Comparison of ENCODE assay signal across 1 cellular context in the genomic region with DNA sequence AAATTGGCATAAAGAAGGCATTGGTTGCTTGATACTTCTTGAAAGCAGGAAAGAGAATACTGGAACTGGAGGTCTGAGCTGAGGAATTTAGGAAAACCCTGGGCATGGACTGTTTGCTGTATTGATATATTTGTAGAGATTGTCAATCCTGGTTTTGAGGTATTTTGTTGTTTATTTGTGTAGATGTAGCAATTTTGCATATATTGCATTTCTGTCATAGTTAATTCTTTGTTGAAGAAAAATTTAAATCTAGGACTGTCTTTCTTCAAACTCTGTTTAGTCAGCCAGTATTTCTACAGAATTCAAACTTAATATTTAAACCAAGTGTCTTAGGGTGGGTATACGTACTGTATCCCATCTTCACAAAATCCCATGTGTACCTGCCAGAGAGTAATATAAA.
TF ChIP-seq lines count a peak whose summit lies in the region.

No MANE protein-coding gene starts in this region.

TF ChIP-seq in WTC11, 78 proteins besides CTCF, POLR2A, EP300 and RAD21 (continued from another document):
- TF ChIP-seq, protein P1, sequence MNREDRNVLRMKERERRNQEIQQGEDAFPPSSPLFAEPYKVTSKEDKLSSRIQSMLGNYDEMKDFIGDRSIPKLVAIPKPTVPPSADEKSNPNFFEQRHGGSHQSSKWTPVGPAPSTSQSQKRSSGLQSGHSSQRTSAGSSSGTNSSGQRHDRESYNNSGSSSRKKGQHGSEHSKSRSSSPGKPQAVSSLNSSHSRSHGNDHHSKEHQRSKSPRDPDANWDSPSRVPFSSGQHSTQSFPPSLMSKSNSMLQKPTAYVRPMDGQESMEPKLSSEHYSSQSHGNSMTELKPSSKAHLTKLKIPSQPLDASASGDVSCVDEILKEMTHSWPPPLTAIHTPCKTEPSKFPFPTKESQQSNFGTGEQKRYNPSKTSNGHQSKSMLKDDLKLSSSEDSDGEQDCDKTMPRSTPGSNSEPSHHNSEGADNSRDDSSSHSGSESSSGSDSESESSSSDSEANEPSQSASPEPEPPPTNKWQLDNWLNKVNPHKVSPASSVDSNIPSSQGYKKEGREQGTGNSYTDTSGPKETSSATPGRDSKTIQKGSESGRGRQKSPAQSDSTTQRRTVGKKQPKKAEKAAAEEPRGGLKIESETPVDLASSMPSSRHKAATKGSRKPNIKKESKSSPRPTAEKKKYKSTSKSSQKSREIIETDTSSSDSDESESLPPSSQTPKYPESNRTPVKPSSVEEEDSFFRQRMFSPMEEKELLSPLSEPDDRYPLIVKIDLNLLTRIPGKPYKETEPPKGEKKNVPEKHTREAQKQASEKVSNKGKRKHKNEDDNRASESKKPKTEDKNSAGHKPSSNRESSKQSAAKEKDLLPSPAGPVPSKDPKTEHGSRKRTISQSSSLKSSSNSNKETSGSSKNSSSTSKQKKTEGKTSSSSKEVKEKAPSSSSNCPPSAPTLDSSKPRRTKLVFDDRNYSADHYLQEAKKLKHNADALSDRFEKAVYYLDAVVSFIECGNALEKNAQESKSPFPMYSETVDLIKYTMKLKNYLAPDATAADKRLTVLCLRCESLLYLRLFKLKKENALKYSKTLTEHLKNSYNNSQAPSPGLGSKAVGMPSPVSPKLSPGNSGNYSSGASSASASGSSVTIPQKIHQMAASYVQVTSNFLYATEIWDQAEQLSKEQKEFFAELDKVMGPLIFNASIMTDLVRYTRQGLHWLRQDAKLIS (CRISPR knock-in tag; IDR thresholded peaks at IDR 0.05; ENCODE audit: borderline replicate concordance): no peak
- TF ChIP-seq ZNF232 (CRISPR knock-in tag; IDR thresholded peaks at IDR 0.05) (no peak), OVOL2 (CRISPR knock-in tag; IDR thresholded peaks at IDR 0.05; ENCODE audit: borderline replicate concordance) (no peak), NR3C1 (CRISPR knock-in tag; conservative IDR thresholded peaks at IDR 0.05; ENCODE audit: low read depth) (no peak), ZBTB21 (CRISPR knock-in tag; IDR thresholded peaks at IDR 0.05; ENCODE audit: borderline replicate concordance) (no peak), TCF7 (CRISPR knock-in tag; IDR thresholded peaks at IDR 0.05; ENCODE audit: low read depth) (no peak), ZNF138 (CRISPR knock-in tag; conservative IDR thresholded peaks at IDR 0.05) (no peak), KAT7 (CRISPR knock-in tag; IDR thresholded peaks at IDR 0.05; ENCODE audit: borderline replicate concordance) (no peak), PRRX2 (CRISPR knock-in tag; IDR thresholded peaks at IDR 0.05) (no peak)
- TF ChIP-seq, protein P2, sequence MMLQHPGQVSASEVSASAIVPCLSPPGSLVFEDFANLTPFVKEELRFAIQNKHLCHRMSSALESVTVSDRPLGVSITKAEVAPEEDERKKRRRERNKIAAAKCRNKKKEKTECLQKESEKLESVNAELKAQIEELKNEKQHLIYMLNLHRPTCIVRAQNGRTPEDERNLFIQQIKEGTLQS (CRISPR knock-in tag; conservative IDR thresholded peaks at IDR 0.05): no peak
- TF ChIP-seq, protein P3, sequence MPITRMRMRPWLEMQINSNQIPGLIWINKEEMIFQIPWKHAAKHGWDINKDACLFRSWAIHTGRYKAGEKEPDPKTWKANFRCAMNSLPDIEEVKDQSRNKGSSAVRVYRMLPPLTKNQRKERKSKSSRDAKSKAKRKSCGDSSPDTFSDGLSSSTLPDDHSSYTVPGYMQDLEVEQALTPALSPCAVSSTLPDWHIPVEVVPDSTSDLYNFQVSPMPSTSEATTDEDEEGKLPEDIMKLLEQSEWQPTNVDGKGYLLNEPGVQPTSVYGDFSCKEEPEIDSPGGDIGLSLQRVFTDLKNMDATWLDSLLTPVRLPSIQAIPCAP (CRISPR knock-in tag; IDR thresholded peaks at IDR 0.05): no peak
- TF ChIP-seq, protein P4, sequence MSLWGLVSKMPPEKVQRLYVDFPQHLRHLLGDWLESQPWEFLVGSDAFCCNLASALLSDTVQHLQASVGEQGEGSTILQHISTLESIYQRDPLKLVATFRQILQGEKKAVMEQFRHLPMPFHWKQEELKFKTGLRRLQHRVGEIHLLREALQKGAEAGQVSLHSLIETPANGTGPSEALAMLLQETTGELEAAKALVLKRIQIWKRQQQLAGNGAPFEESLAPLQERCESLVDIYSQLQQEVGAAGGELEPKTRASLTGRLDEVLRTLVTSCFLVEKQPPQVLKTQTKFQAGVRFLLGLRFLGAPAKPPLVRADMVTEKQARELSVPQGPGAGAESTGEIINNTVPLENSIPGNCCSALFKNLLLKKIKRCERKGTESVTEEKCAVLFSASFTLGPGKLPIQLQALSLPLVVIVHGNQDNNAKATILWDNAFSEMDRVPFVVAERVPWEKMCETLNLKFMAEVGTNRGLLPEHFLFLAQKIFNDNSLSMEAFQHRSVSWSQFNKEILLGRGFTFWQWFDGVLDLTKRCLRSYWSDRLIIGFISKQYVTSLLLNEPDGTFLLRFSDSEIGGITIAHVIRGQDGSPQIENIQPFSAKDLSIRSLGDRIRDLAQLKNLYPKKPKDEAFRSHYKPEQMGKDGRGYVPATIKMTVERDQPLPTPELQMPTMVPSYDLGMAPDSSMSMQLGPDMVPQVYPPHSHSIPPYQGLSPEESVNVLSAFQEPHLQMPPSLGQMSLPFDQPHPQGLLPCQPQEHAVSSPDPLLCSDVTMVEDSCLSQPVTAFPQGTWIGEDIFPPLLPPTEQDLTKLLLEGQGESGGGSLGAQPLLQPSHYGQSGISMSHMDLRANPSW (CRISPR knock-in tag; conservative IDR thresholded peaks at IDR 0.05; ENCODE audit: low read depth): no peak
TF ChIP-seq in WTC11: peak in this region for 0.
